8 cellular contexts compared by ENCODE assay signal in genomic region chr9:35689601-35690446, GRCh38. TPM values are rescaled to one million over a fixed set of nuclear protein-coding genes. Genes with fewer than 3 reads are reported as not detected.
DNase-seq lines count a peak whose midpoint lies in the region; ATAC-seq, FAIRE-seq and TF ChIP-seq lines count a peak whose summit lies in the region.

Gene TPM2, minus strand, starts transcription at chr9:35689925. Its CDS starts 108 bp downstream, at chr9:35689817.

- no peaks in the 10 kb centered on the region for H3K36me3 ChIP-seq in K562 (ENCODE audit: control insufficient read depth, insufficient read depth, low read length)
- peaks cover 43% of the 10 kb centered on the region for H3K36me3 ChIP-seq in iPS-20b (ENCODE audit: insufficient read depth, low read depth, low read length)
- peaks cover 25 to 39% (median 31%) of the 10 kb centered on the region in 3 donors for H3K36me3 ChIP-seq in skeletal muscle tissue (ENCODE audit: control insufficient read depth in 3 of 3, insufficient read depth in 3 of 3, low read length in 3 of 3)

- no peak for ATAC-seq in K562
- ATAC-seq in HG03469 (IDR thresholded peaks at IDR 0.05; ENCODE audit: unreplicated experiment): no peak
- ATAC-seq in GM21825 (IDR thresholded peaks at IDR 0.05; ENCODE audit: unreplicated experiment): no peak

- TF ChIP-seq RAD21 in K562 (CRISPR knock-in tag; conservative IDR thresholded peaks at IDR 0.05 in 1 of 2, IDR thresholded peaks at IDR 0.05 in 1 of 2): no peak

- H4K20me1 ChIP-seq in K562 (replicated peaks; ENCODE audit: control insufficient read depth, insufficient read depth, low read length): no peaks in the 10 kb centered on the region

- H3K4me1 ChIP-seq in K562 (replicated peaks in 1 of 2; ENCODE audit: control insufficient read depth in 2 of 2, insufficient read depth in 2 of 2, low read length in 2 of 2) (peaks cover 12 to 23% of the 10 kb centered on the region in 2 experiments; a peak in 4 of 5 replicates), iPS-20b (ENCODE audit: insufficient read depth, low read length) (peaks cover 11% of the 10 kb centered on the region), skeletal muscle tissue (ENCODE audit: control insufficient read depth in 3 of 3, insufficient read depth in 3 of 3, low read length in 3 of 3) (peaks cover 29 to 52% (median 30%) of the 10 kb centered on the region in 3 donors)

- intact Hi-C loops in K562 (cut with micrococcal nuclease): no loop called here

- CTCF ChIA-PET in K562 (lab: Yijun Ruan, JAX; ENCODE audit: low intra/inter-chr PET ratio): no interaction called here

- H3K27me3 ChIP-seq in K562 (ENCODE audit: control insufficient read depth in 2 of 2, insufficient read depth in 2 of 2, low read length in 2 of 2) (no peaks in the 10 kb centered on the region), iPS-20b (ENCODE audit: insufficient read depth, low read length) (no peaks in the 10 kb centered on the region), skeletal muscle tissue (ENCODE audit: control insufficient read depth in 3 of 3, insufficient read depth in 3 of 3, low read length in 3 of 3) (no peaks in the 10 kb centered on the region)

- TF ChIP-seq CTCF in AG09319 (IDR thresholded peaks at IDR 0.05; ENCODE audit: low read depth, low read length) (no peak), K562 (IDR thresholded peaks at IDR 0.05 in 2 of 3, conservative IDR thresholded peaks at IDR 0.05 in 1 of 3; ENCODE audit: insufficient read depth in 2 of 3, low read depth in 1 of 3, low read length in 3 of 3) (no peak)

- TF ChIP-seq POLR2A in K562 (conservative IDR thresholded peaks at IDR 0.05): no peak

- no peaks in the 10 kb centered on the region for H3K9me1 ChIP-seq in K562 (ENCODE audit: control insufficient read depth, insufficient read depth, low read length)

- POLR2A ChIA-PET in K562 (lab: Yijun Ruan, JAX): interaction anchor here (0.6 to 1.5 kb wide), 8 partner anchors 10 to 37 kb away, joined by 3 to 10 read pairs (median 3); no protein-coding TSS in a partner anchor

- no peaks in the 10 kb centered on the region for H3K79me2 ChIP-seq in K562 (ENCODE audit: control insufficient read depth, insufficient read depth, low read length)

- H2AFZ ChIP-seq in K562 (ENCODE audit: low read depth, low read length): peak within 1 kb of the TSS; percentile 91

- H3K9ac ChIP-seq in K562 (ENCODE audit: insufficient read depth in 1 of 2, low read depth in 2 of 2, low read length in 2 of 2) (peak within 1 kb of the TSS; percentile 73 to 92), iPS-20b (ENCODE audit: low read depth, low read length) (peak within 1 kb of the TSS; percentile 94), skeletal muscle tissue (ENCODE audit: low read depth in 1 of 3, low read length in 3 of 3) (peak within 1 kb of the TSS; percentile 99 to 100 (median 100))

- H3K4me2 ChIP-seq in K562 (ENCODE audit: insufficient read depth, low read length): peak within 1 kb of the TSS; percentile 89

- in situ Hi-C loops in K562 (cut with MboI): no loop called here

- peak within 1 kb of the TSS; percentile 72 for H3K4me3 ChIP-seq in K562
- peak within 1 kb of the TSS; percentile 87 for H3K4me3 ChIP-seq in iPS-20b (ENCODE audit: low read length)
- H3K4me3 ChIP-seq in skeletal muscle tissue (ENCODE audit: low read length in 3 of 3): peak within 1 kb of the TSS; percentile 90 to 98 (median 96)

- BruUV-seq in K562 (replicated peaks; lab: Mats Ljungman, UMichigan): TSS peak; percentile 42

- DNase-seq in AG09319 (ENCODE audit: extremely low read depth, low read depth) (peak; percentile 76), HT-29 (ENCODE audit: low spot score) (no peak), K562 (ENCODE audit: extremely low read depth in 1 of 4, low spot score in 3 of 4) (peak in 2 of 4 experiments; percentile 19 to 28)
- DNase-seq in activated CD8-positive, alpha-beta memory T cell treated with anti-CD3 and anti-CD28 coated beads for 24 hours: no peak

- WGBS in K562 (ENCODE audit: insufficient coverage, low coverage, missing lambda C conversion rate): 45% methylated on average over 8 of the region's 67 CpGs

- no peak for FAIRE-seq in K562 (lab: Jason Lieb, UNC)

- H3K27ac ChIP-seq in K562 (ENCODE audit: extremely low read depth, low read depth, low read length): peak within 1 kb of the TSS; percentile 86
- H3K27ac ChIP-seq in iPS-20b (ENCODE audit: low read length): peak within 1 kb of the TSS; percentile 97
- H3K27ac ChIP-seq in skeletal muscle tissue (ENCODE audit: low read depth, low read length): peak within 1 kb of the TSS; percentile 98

- H3K9me3 ChIP-seq in K562 (replicated peaks; ENCODE audit: control insufficient read depth, insufficient read depth, low read depth, low read length) (no peaks in the 10 kb centered on the region), iPS-20b (ENCODE audit: insufficient read depth, low read depth, low read length) (no peaks in the 10 kb centered on the region), skeletal muscle tissue (ENCODE audit: control insufficient read depth in 3 of 3, low read length in 3 of 3) (no peaks in the 10 kb centered on the region)

- no peak for TF ChIP-seq EP300 in K562 (IDR thresholded peaks at IDR 0.05; ENCODE audit: low read length)

TF ChIP-seq in K562, 482 proteins besides CTCF, POLR2A, EP300 and RAD21:
- TF ChIP-seq TGIF2 (CRISPR knock-in tag; IDR thresholded peaks at IDR 0.05) (peak; percentile 36; the same call in 1 of the 2 replicates), HDGF (IDR thresholded peaks at IDR 0.05) (no peak)

RNA-seq across cellular contexts. Expression of gene TPM2, which starts in this region (rescaled TPM):
- 61.0 and 69.8 TPM in 2 replicates for total RNA-seq in HT-29 (2014; rRNA removed; shearing (Covaris generic))
- 40.2 and 54.0 TPM in 2 replicates for total RNA-seq in K562 (2011; cell fraction: chromatin; rRNA removed; ENCODE audit: low replicate concordance)
- 25.3 and 29.3 TPM in 2 replicates for total RNA-seq in K562 (2011; cell fraction: nucleolus; rRNA removed)
- total RNA-seq in K562 (2011; cell fraction: nucleoplasm; rRNA removed): 34.5 and 39.0 TPM in 2 replicates
- total RNA-seq in K562 (2014; rRNA removed) (4.5 TPM in 2 replicates), K562 (2014; rRNA removed; fragmentation: Illumina TruSeq; extraction: Trizol) (1.7 and 1.8 TPM in 2 replicates), K562 (2015; rRNA removed; fragmentation: Illumina TruSeq; extraction: Trizol) (2.9 and 3.3 TPM in 2 replicates), K562 (2021) (6.9 and 9.1 TPM in 2 replicates), skeletal muscle tissue (4,180 TPM)
- polyA plus RNA-seq in K562 (2011; rRNA removed) (4.6 and 7.9 TPM in 2 replicates), K562 (2014; fragmentation: Illumina TruSeq; extraction: Trizol) (4.9 and 5.2 TPM in 2 replicates), K562 (2014; fragmentation: Nextera tagmentation; extraction: Ambion mirVana) (under 1 TPM; 0.28 to 0.56 TPM), K562 (2014; rRNA removed) (9.8 and 16.1 TPM in 2 replicates)
- 1.1 and 2.0 TPM in 2 replicates for polyA plus RNA-seq in K562 (2011; cell fraction: cytosol; rRNA removed)
- 63.3 and 81.9 TPM in 2 replicates for polyA plus RNA-seq in K562 (2011; cell fraction: nucleus; rRNA removed)
- 7.8 and 11.9 TPM in 2 replicates for polyA plus RNA-seq in K562 (2012)
- polyA minus RNA-seq in K562 (2011; rRNA and poly(A)+ RNA removed): 0.91 and 1.3 TPM in 2 replicates
- polyA minus RNA-seq in K562 (2011; cell fraction: cytosol; rRNA and poly(A)+ RNA removed): 2.1 and 5.4 TPM in 2 replicates
- 5.0 and 5.3 TPM in 2 replicates for polyA minus RNA-seq in K562 (2011; cell fraction: nucleus; rRNA and poly(A)+ RNA removed)

Comparison
In these comparisons a context has a peak if more than half of its experiments do, and no peak if none do; other contexts are left out.
1. RNA of gene TPM2 (total RNA-seq): 4,180 TPM in skeletal muscle tissue (single experiment); 61.0 to 69.8 TPM in HT-29 and 1.7 to 54.0 TPM in K562; every median in the first group is over 10 times any median in the second.
2. Peak in every context shown above with its lines, with median percentiles within 50 percentile points of each other: H3K27ac ChIP-seq, H3K4me3 ChIP-seq and H3K9ac ChIP-seq.